23 cellular contexts compared by ENCODE assay signal in genomic region chr6:72869621-72870020, GRCh38.
"Had no signal": no experiment of that assay in that cellular context is flagged by ENCODE, and none has a peak within 500 bp of the region (broad histone marks: within the 10 kb centered on the region; RNA-seq: fewer than 3 reads in every experiment).

No MANE protein-coding gene starts in this region.

- DNase-seq: colonic mucosa; cortex of kidney; dermis blood vessel endothelial cell; dorsolateral prefrontal cortex; effector CD4-positive, alpha-beta T cell; effector CD8-positive, alpha-beta T cell; effector memory CD4-positive, alpha-beta T cell; effector memory CD8-positive, alpha-beta T cell; endodermal cell; erythroblast; esophagus squamous epithelium; foreskin fibroblast; foreskin keratinocyte; foreskin melanocyte; gastrocnemius medialis; glutamatergic neuron; heart left ventricle; heart right ventricle had no signal

- H3K27me3 ChIP-seq: colonic mucosa, dorsolateral prefrontal cortex, esophagus muscularis mucosa, esophagus squamous epithelium, foreskin keratinocyte, gastrocnemius medialis, gastroesophageal sphincter, heart left ventricle, heart right ventricle had no signal

- ATAC-seq: effector memory CD8-positive, alpha-beta T cell; esophagus mucosa; foreskin keratinocyte; gastrocnemius medialis; gastroesophageal sphincter; heart left ventricle; heart right ventricle had no signal

- H3K4me3 ChIP-seq: colonic mucosa, coronary artery, dorsolateral prefrontal cortex, esophagus muscularis mucosa, esophagus squamous epithelium, gastrocnemius medialis, gastroesophageal sphincter, heart left ventricle, heart right ventricle had no signal

- H3K9me3 ChIP-seq: colonic mucosa, esophagus muscularis mucosa, esophagus squamous epithelium, gastrocnemius medialis, gastroesophageal sphincter, heart left ventricle, heart right ventricle had no signal

- H3K36me3 ChIP-seq: colonic mucosa, esophagus muscularis mucosa, esophagus squamous epithelium, gastrocnemius medialis, gastroesophageal sphincter, heart left ventricle, heart right ventricle had no signal

- H3K27ac ChIP-seq: colonic mucosa, coronary artery, dorsolateral prefrontal cortex, epithelial cell of prostate, esophagus muscularis mucosa, esophagus squamous epithelium, foreskin keratinocyte, gastrocnemius medialis, gastroesophageal sphincter, heart left ventricle, heart right ventricle had no signal

- H3K4me1 ChIP-seq: colonic mucosa, esophagus squamous epithelium, foreskin keratinocyte, gastroesophageal sphincter, heart left ventricle had no signal
